In genomic region chr2:117832905-117833613, GRCh38 we compare ENCODE assay signal across 12 cellular contexts. TPM values are rescaled to one million over a fixed set of nuclear protein-coding genes. Genes with fewer than 3 reads are reported as not detected.
DNase-seq lines count a peak whose midpoint lies in the region; ATAC-seq and TF ChIP-seq lines count a peak whose summit lies in the region.
"Had no signal": no experiment of that assay in that cellular context is flagged by ENCODE, and none has a peak within 500 bp of the region (broad histone marks: within the 10 kb centered on the region; RNA-seq: fewer than 3 reads in every experiment).

No MANE protein-coding gene starts in this region.

- H4K20me1 ChIP-seq in PC-3 (ENCODE audit: low read length), result no peaks in the 10 kb centered on the region

- no peak for TF ChIP-seq EP300 in suprapubic skin (IDR thresholded peaks at IDR 0.05)

- H3K36me3 ChIP-seq in PC-3 (ENCODE audit: low read depth, low read length), result peaks cover 29% of the 10 kb centered on the region
- H3K36me3 ChIP-seq in suprapubic skin, result peaks cover 54% of the 10 kb centered on the region

- CTCF ChIA-PET in activated CD4-positive, alpha-beta T cell treated with anti-CD3 and anti-CD28 coated beads for 36 hours (lab: Charles Lee), result interaction anchor here (1.6 kb wide), 1 partner anchor 170 kb away, joined by 4 read pairs; no protein-coding TSS in a partner anchor
- CTCF ChIA-PET in PC-3 (lab: Charles Lee), result no interaction called here

- H3K4me1 Mint-ChIP-seq in activated CD4-positive, alpha-beta T cell treated with anti-CD3 and anti-CD28 coated beads for 36 hours, result no peaks in the 10 kb centered on the region
- peaks cover 12 to 14% of the 10 kb centered on the region in 2 donors for H3K4me1 Mint-ChIP-seq in effector memory CD8-positive, alpha-beta T cell (ENCODE audit: low read depth in 2 of 2)
- H3K4me1 Mint-ChIP-seq in naive B cell, result peaks cover 4 to 11% (median 10%) of the 10 kb centered on the region in 3 donors
- H3K4me1 Mint-ChIP-seq: activated CD4-positive, alpha-beta T cell treated with anti-CD3 and anti-CD28 coated beads, Interleukin-2, amount 10 ng/mL, durations not matched to agents 7 days and 5 days had no signal

- TF ChIP-seq CTCF in PC-3 (conservative IDR thresholded peaks at IDR 0.05; ENCODE audit: low read depth, low read length), result no peak
- TF ChIP-seq CTCF in suprapubic skin (IDR thresholded peaks at IDR 0.05), result no peak

- intact Hi-C loops in activated CD4-positive, alpha-beta T cell treated with anti-CD3 and anti-CD28 coated beads for 36 hours (cut with DNase I, micrococcal nuclease), result no loop called here
- intact Hi-C loops in PC-3 (cut with micrococcal nuclease), result no loop called here

- POLR2A ChIA-PET in activated CD4-positive, alpha-beta T cell treated with anti-CD3 and anti-CD28 coated beads for 36 hours (lab: Charles Lee), result interaction anchor here (0.6 to 1.2 kb wide), 2 partner anchors 19 to 30 kb away, joined by 3 to 4 read pairs; partner anchors contain the start of gene DDX18
- POLR2A ChIA-PET in PC-3 (lab: Charles Lee; ENCODE audit: unreplicated experiment), result no interaction called here

- H3K27ac ChIP-seq in PC-3 (ENCODE audit: low read length) (no peak overlapping the region), suprapubic skin (no peak overlapping the region)
- H3K27ac ChIP-seq: upper lobe of right lung had no signal

- no peaks in the 10 kb centered on the region for H3K79me2 ChIP-seq in PC-3 (ENCODE audit: low read length)

- H3K27me3 ChIP-seq in PC-3 (ENCODE audit: low read length) (no peaks in the 10 kb centered on the region), suprapubic skin (no peaks in the 10 kb centered on the region)
- H3K27me3 ChIP-seq: upper lobe of right lung had no signal

- no peak overlapping the region for H3K9ac ChIP-seq in PC-3 (ENCODE audit: low read length)

- peaks cover 77% of the 10 kb centered on the region for H3K36me3 Mint-ChIP-seq in activated CD4-positive, alpha-beta T cell treated with anti-CD3 and anti-CD28 coated beads for 36 hours (ENCODE audit: low read depth)
- H3K36me3 Mint-ChIP-seq in effector memory CD8-positive, alpha-beta T cell (ENCODE audit: insufficient read depth), result peaks cover 38% of the 10 kb centered on the region
- H3K36me3 Mint-ChIP-seq in naive B cell, result peaks cover 23 to 31% of the 10 kb centered on the region in 2 donors

- H3K4me3 ChIP-seq in PC-3 (ENCODE audit: low read length) (no peak overlapping the region), suprapubic skin (no peak overlapping the region)
- H3K4me3 ChIP-seq: upper lobe of right lung had no signal

- 92% methylated on average over 5 of the region's 9 CpGs for WGBS in suprapubic skin

- no peaks in the 10 kb centered on the region for H3K27me3 Mint-ChIP-seq in activated CD4-positive, alpha-beta T cell treated with anti-CD3 and anti-CD28 coated beads for 36 hours
- no peaks in the 10 kb centered on the region for H3K27me3 Mint-ChIP-seq in effector memory CD8-positive, alpha-beta T cell
- peaks cover 5 to 16% (median 9%) of the 10 kb centered on the region in 3 donors for H3K27me3 Mint-ChIP-seq in naive B cell
- H3K27me3 Mint-ChIP-seq: activated CD4-positive, alpha-beta T cell treated with anti-CD3 and anti-CD28 coated beads, Interleukin-2, amount 10 ng/mL, durations not matched to agents 7 days and 5 days had no signal

- peak; percentile 42 for DNase-seq in activated CD4-positive, alpha-beta T cell treated with anti-CD3 and anti-CD28 coated beads for 36 hours
- no peak for DNase-seq in activated CD4-positive, alpha-beta T cell treated with anti-CD3 and anti-CD28 coated beads, Interleukin-2, amount 50 U/mL, for 48 hours
- DNase-seq in PC-3, result peak; percentile 24
- no peak for DNase-seq in effector memory CD8-positive, alpha-beta T cell
- DNase-seq in naive B cell, result no peak
- no peak for DNase-seq in suprapubic skin (ENCODE audit: low spot score in 2 of 2)
- DNase-seq: activated CD4-positive, alpha-beta T cell treated with anti-CD3 and anti-CD28 coated beads, Interleukin-2, amount 10 ng/mL, durations not matched to agents 7 days and 5 days; NCI-H1105 treated with DMSO at 0.1 percent for 48 hours; occipital lobe; upper lobe of right lung had no signal

- no peak overlapping the region for H3K27ac Mint-ChIP-seq in activated CD4-positive, alpha-beta T cell treated with anti-CD3 and anti-CD28 coated beads for 36 hours
- peak overlapping the region; percentile 52 to 69 for H3K27ac Mint-ChIP-seq in effector memory CD8-positive, alpha-beta T cell
- H3K27ac Mint-ChIP-seq in naive B cell, result peak overlapping the region in 4 of 6 donors; percentile 57 to 87 (median 74)
- H3K27ac Mint-ChIP-seq: activated CD4-positive, alpha-beta T cell treated with anti-CD3 and anti-CD28 coated beads, Interleukin-2, amount 10 ng/mL, durations not matched to agents 7 days and 5 days had no signal

- H3K4me1 ChIP-seq in PC-3 (ENCODE audit: insufficient read depth, low read length), result no peaks in the 10 kb centered on the region
- peaks cover 12% of the 10 kb centered on the region for H3K4me1 ChIP-seq in suprapubic skin

- BruUV-seq in PC-3 (replicated peaks; lab: Mats Ljungman, UMichigan), result no TSS peak

- no peaks in the 10 kb centered on the region for H3K9me2 ChIP-seq in PC-3 (replicated peaks; ENCODE audit: low read length)

- ATAC-seq in activated CD4-positive, alpha-beta T cell treated with anti-CD3 and anti-CD28 coated beads for 36 hours, result peak; percentile 40
- ATAC-seq in PC-3 (peak; percentile 14; the same call in 1 of the 2 replicates), naive B cell (ENCODE audit: low read depth in 2 of 2) (no peak), HG02588 (IDR thresholded peaks at IDR 0.05; ENCODE audit: unreplicated experiment) (no peak), GM21723 (IDR thresholded peaks at IDR 0.05; ENCODE audit: unreplicated experiment) (no peak)
- peak; percentile 29 for ATAC-seq in effector memory CD8-positive, alpha-beta T cell (replicated peaks)
- ATAC-seq: upper lobe of right lung had no signal

- H3F3A ChIP-seq in PC-3 (ENCODE audit: low read length, unreplicated experiment), result no peaks in the 10 kb centered on the region

- H3K4me2 ChIP-seq in PC-3 (ENCODE audit: low read length), result no peak overlapping the region

- no peak overlapping the region for H3K4me3 Mint-ChIP-seq in activated CD4-positive, alpha-beta T cell treated with anti-CD3 and anti-CD28 coated beads for 36 hours
- no peak overlapping the region for H3K4me3 Mint-ChIP-seq in effector memory CD8-positive, alpha-beta T cell
- no peak overlapping the region for H3K4me3 Mint-ChIP-seq in naive B cell
- H3K4me3 Mint-ChIP-seq: activated CD4-positive, alpha-beta T cell treated with anti-CD3 and anti-CD28 coated beads, Interleukin-2, amount 10 ng/mL, durations not matched to agents 7 days and 5 days had no signal

- H3K9me3 Mint-ChIP-seq in activated CD4-positive, alpha-beta T cell treated with anti-CD3 and anti-CD28 coated beads for 36 hours (ENCODE audit: low read depth), result no peaks in the 10 kb centered on the region
- no peaks in the 10 kb centered on the region for H3K9me3 Mint-ChIP-seq in effector memory CD8-positive, alpha-beta T cell
- no peaks in the 10 kb centered on the region for H3K9me3 Mint-ChIP-seq in naive B cell
- H3K9me3 Mint-ChIP-seq: activated CD4-positive, alpha-beta T cell treated with anti-CD3 and anti-CD28 coated beads, Interleukin-2, amount 10 ng/mL, durations not matched to agents 7 days and 5 days had no signal

- no peak overlapping the region for H2AFZ ChIP-seq in PC-3 (ENCODE audit: low read length)

- TF ChIP-seq POLR2A in suprapubic skin (IDR thresholded peaks at IDR 0.05), result no peak

- no peaks in the 10 kb centered on the region for H3K9me3 ChIP-seq in PC-3 (ENCODE audit: low read length)
- H3K9me3 ChIP-seq in suprapubic skin, result no peaks in the 10 kb centered on the region
- H3K9me3 ChIP-seq: upper lobe of right lung had no signal

RNA-seq across cellular contexts. Expression of gene DDX18, which starts 18.6 kb away (rescaled TPM):
- 100 to 1,000 TPM; 161 to 180 TPM for total RNA-seq in activated CD4-positive, alpha-beta T cell treated with anti-CD3 and anti-CD28 coated beads for 36 hours
- total RNA-seq in PC-3 (2014; rRNA removed) (40.3 and 42.8 TPM in 2 replicates), suprapubic skin (10 to 100 TPM; 32.3 to 61.7 (median 39.6) TPM)
- polyA plus RNA-seq in naive B cell (ENCODE audit: low read depth in 6 of 6), result 10 to 100 TPM; 35.9 to 58.6 (median 44.0) TPM

Comparison
In these comparisons a context has a peak if more than half of its experiments do, and no peak if none do; other contexts are left out.
1. DNase-seq: peak in activated CD4-positive, alpha-beta T cell treated with anti-CD3 and anti-CD28 coated beads for 36 hours (single experiment) and PC-3 (single experiment); none in activated CD4-positive, alpha-beta T cell treated with anti-CD3 and anti-CD28 coated beads, Interleukin-2, amount 50 U/mL, for 48 hours (0 of 2), effector memory CD8-positive, alpha-beta T cell (0 of 3), naive B cell (single experiment) and suprapubic skin (0 of 2).
2. ATAC-seq: peak in activated CD4-positive, alpha-beta T cell treated with anti-CD3 and anti-CD28 coated beads for 36 hours (single experiment), PC-3 (single experiment) and effector memory CD8-positive, alpha-beta T cell (single experiment); none in naive B cell (0 of 2), HG02588 (single experiment) and GM21723 (single experiment).